In the genomic region with DNA sequence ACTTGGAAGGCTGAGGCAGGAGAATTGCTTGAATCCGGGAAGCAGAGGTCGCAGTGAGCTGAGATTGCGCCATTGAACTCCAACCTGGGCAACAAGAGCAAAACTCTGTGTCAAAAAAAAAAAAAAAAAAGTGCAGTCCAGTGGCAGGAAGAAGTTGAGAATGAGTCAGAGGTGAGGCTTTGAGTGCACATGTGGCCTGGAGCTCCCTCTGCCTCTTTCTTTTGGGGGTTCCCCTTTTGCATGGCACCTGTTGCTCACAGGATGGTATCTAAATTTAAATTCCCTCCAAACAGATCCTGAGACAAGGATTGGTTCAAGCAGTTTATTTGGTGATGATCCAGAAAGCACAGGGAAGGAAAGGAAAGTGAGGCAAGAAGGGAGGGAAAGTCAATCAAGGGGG, we compare ENCODE assay signal across 12 cellular contexts.
A peak's percentile ranks its signal among the peaks of the same experiment; 100 is the strongest.
DNase-seq lines count a peak whose midpoint lies in the region; ATAC-seq and TF ChIP-seq lines count a peak whose summit lies in the region.
"Had no signal": no experiment of that assay in that cellular context is flagged by ENCODE, and none has a peak within 500 bp of the region (broad histone marks: within the 10 kb centered on the region; RNA-seq: fewer than 3 reads in every experiment).

No MANE protein-coding gene starts in this region.

- TF ChIP-seq CTCF in mammary epithelial cell (conservative IDR thresholded peaks at IDR 0.05 in 1 of 2, IDR thresholded peaks at IDR 0.05 in 1 of 2; ENCODE audit: extremely low read depth in 1 of 2, insufficient read depth in 1 of 2, low read depth in 1 of 2, low read length in 2 of 2) (no peak), uterus (IDR thresholded peaks at IDR 0.05) (no peak)

- no peak overlapping the region for H3K27ac Mint-ChIP-seq in T-helper 17 cell

- DNase-seq in GM03348 (ENCODE audit: low spot score): peak; percentile 49
- peak; percentile 26 for DNase-seq in mammary epithelial cell
- DNase-seq in Right ventricle myocardium inferior (ENCODE audit: missing footprints): no peak
- no peak for DNase-seq in T-helper 17 cell
- DNase-seq in uterus: no peak
- no peak for DNase-seq in activated gamma-delta T cell treated with Interleukin-2 at 50 U/mL for 16 hours
- DNase-seq: amygdala, Caco-2, substantia nigra, WERI-Rb-1 had no signal

- H3K4me2 ChIP-seq in mammary epithelial cell (ENCODE audit: insufficient read depth, low read depth, low read length): no peak overlapping the region

- H3K4me3 ChIP-seq in mammary epithelial cell (replicated peaks in 1 of 3; ENCODE audit: insufficient read depth in 1 of 3, low read depth in 2 of 3, low read length in 3 of 3): no peak overlapping the region
- H3K4me3 ChIP-seq in uterus: no peak overlapping the region

- no peaks in the 10 kb centered on the region for H3K36me3 ChIP-seq in mammary epithelial cell (ENCODE audit: insufficient read depth, low read length)
- H3K36me3 ChIP-seq in uterus: no peaks in the 10 kb centered on the region
- H3K36me3 ChIP-seq: WERI-Rb-1 had no signal

- intact Hi-C loops in mammary epithelial cell (cut with micrococcal nuclease): no loop called here
- intact Hi-C loops in Right ventricle myocardium inferior (cut with DNase I): no loop called here
- intact Hi-C loops in uterus (cut with DNase I; ENCODE audit: low total_unique reads): no loop called here

- peaks cover 2% of the 10 kb centered on the region for H3K4me1 Mint-ChIP-seq in T-helper 17 cell

- no peaks in the 10 kb centered on the region for H3K27me3 ChIP-seq in mammary epithelial cell (ENCODE audit: insufficient read depth, low read length)
- no peaks in the 10 kb centered on the region for H3K27me3 ChIP-seq in uterus

- TF ChIP-seq POLR2A in uterus (IDR thresholded peaks at IDR 0.05): no peak

- H3K9ac ChIP-seq in mammary epithelial cell (ENCODE audit: insufficient read depth, low read length): no peak overlapping the region

- WGBS in mammary epithelial cell (ENCODE audit: low coverage, missing lambda C conversion rate): 84% methylated on average over 3 of the region's 3 CpGs

- BruUV-seq in mammary epithelial cell (replicated peaks; lab: Mats Ljungman, UMichigan): no TSS peak

- H4K20me1 ChIP-seq in mammary epithelial cell (ENCODE audit: insufficient read depth, low read length): no peaks in the 10 kb centered on the region

- dilution Hi-C loops in mammary epithelial cell (cut with HindIII; ENCODE audit: low sequenced_read_pairs): loop anchor here (5.0 kb wide), 1 partner anchor 49 kb away; no protein-coding TSS in a partner anchor

- no peak overlapping the region for H2AFZ ChIP-seq in mammary epithelial cell (ENCODE audit: low read depth, low read length)

- H3K79me2 ChIP-seq in mammary epithelial cell (ENCODE audit: insufficient read depth, low read length): no peaks in the 10 kb centered on the region

- H3K27me3 Mint-ChIP-seq in T-helper 17 cell: no peaks in the 10 kb centered on the region

- ATAC-seq in GM19395 (IDR thresholded peaks at IDR 0.05; ENCODE audit: unreplicated experiment) (peak; percentile 44), HG03432 (IDR thresholded peaks at IDR 0.05; ENCODE audit: unreplicated experiment) (peak; percentile 61), Right ventricle myocardium inferior (no peak), T-helper 17 cell (no peak)

- H3K9me3 ChIP-seq in mammary epithelial cell (replicated peaks; ENCODE audit: insufficient read depth, low read length): no peaks in the 10 kb centered on the region
- no peaks in the 10 kb centered on the region for H3K9me3 ChIP-seq in T-helper 17 cell (ENCODE audit: control insufficient read depth, low read length, poor library complexity, severe bottlenecking)
- H3K9me3 ChIP-seq in uterus: no peaks in the 10 kb centered on the region
- H3K9me3 ChIP-seq: Caco-2 had no signal

- H3K27ac ChIP-seq in mammary epithelial cell (ENCODE audit: insufficient read depth, low read depth, low read length): no peak overlapping the region
- no peak overlapping the region for H3K27ac ChIP-seq in uterus
- H3K27ac ChIP-seq: WERI-Rb-1 had no signal

- H3K36me3 Mint-ChIP-seq in T-helper 17 cell (ENCODE audit: low read depth): peaks cover 5% of the 10 kb centered on the region

- H3K4me3 Mint-ChIP-seq in T-helper 17 cell: no peak overlapping the region

- in situ Hi-C loops in mammary epithelial cell (cut with MboI; ENCODE audit: low sequenced_read_pairs in 2 of 2): no loop called here

- no peaks in the 10 kb centered on the region for H3K4me1 ChIP-seq in mammary epithelial cell (ENCODE audit: insufficient read depth, low read length)
- no peaks in the 10 kb centered on the region for H3K4me1 ChIP-seq in uterus

- CTCF ChIA-PET in mammary epithelial cell (lab: Charles Lee; ENCODE audit: low non-redundant PET): no interaction called here

Comparison
In these comparisons a context has a peak if more than half of its experiments do, and no peak if none do; other contexts are left out.
1. DNase-seq: peak in GM03348 (single experiment) and mammary epithelial cell (single experiment); none in Right ventricle myocardium inferior (single experiment), T-helper 17 cell (0 of 3), uterus (0 of 2) and activated gamma-delta T cell treated with Interleukin-2 at 50 U/mL for 16 hours (single experiment).
2. ATAC-seq: peak in GM19395 (single experiment) and HG03432 (single experiment); none in Right ventricle myocardium inferior (single experiment) and T-helper 17 cell (single experiment).